In genomic region chr16:50708373-50709060, GRCh38 we compare ENCODE assay signal across 15 cellular contexts. TPM values are rescaled to one million over a fixed set of nuclear protein-coding genes. Genes with fewer than 3 reads are reported as not detected.
DNase-seq lines count a peak whose midpoint lies in the region; ATAC-seq lines count a peak whose summit lies in the region.
"Had no signal": no experiment of that assay in that cellular context is flagged by ENCODE, and none has a peak within 500 bp of the region (broad histone marks: within the 10 kb centered on the region; RNA-seq: fewer than 3 reads in every experiment).

No MANE protein-coding gene starts in this region.

- no peak overlapping the region for H4K8ac ChIP-seq in trophoblast cell (ENCODE audit: low read depth, low read length)

- H3K14ac ChIP-seq in trophoblast cell (ENCODE audit: low read length) = no peak overlapping the region

- no peaks in the 10 kb centered on the region for H3K27me3 ChIP-seq in trophoblast cell (ENCODE audit: insufficient read depth, low read length)
- H3K27me3 ChIP-seq: ascending aorta, foreskin keratinocyte had no signal

- no peaks in the 10 kb centered on the region for H3K79me1 ChIP-seq in trophoblast cell (ENCODE audit: low read length)

- H3K4me3 ChIP-seq in trophoblast cell (ENCODE audit: low read depth, low read length) = peak overlapping the region; percentile 23
- H3K4me3 ChIP-seq: ascending aorta had no signal

- no peak overlapping the region for H3K4me2 ChIP-seq in trophoblast cell (ENCODE audit: low read length)

- no peak overlapping the region for H2AK5ac ChIP-seq in trophoblast cell (ENCODE audit: low read length)

- H2BK120ac ChIP-seq in trophoblast cell (ENCODE audit: insufficient read depth, low read length, poor library complexity) = no peak overlapping the region

- H3K9ac ChIP-seq in trophoblast cell (ENCODE audit: low read length) = no peak overlapping the region

- H3K4ac ChIP-seq in trophoblast cell (ENCODE audit: low read depth, low read length) = no peak overlapping the region

- H2BK5ac ChIP-seq in trophoblast cell (ENCODE audit: low read depth, low read length, poor library complexity) = no peak overlapping the region

- WGBS in trophoblast cell (ENCODE audit: extremely low coverage, insufficient coverage, insufficient read length) = no CpG with 5 or more reads among the region's 10 CpGs

- H2BK12ac ChIP-seq in trophoblast cell (ENCODE audit: low read length) = no peak overlapping the region

- peak; percentile 21 for ATAC-seq in HG02759 (IDR thresholded peaks at IDR 0.05; ENCODE audit: unreplicated experiment)
- no peak for ATAC-seq in HG02870 (IDR thresholded peaks at IDR 0.05; ENCODE audit: unreplicated experiment)
- ATAC-seq: foreskin keratinocyte, PC-3 had no signal

- peaks cover 6% of the 10 kb centered on the region for H3K9me3 ChIP-seq in trophoblast cell (ENCODE audit: insufficient read depth, low read depth, low read length)

- H3K27ac ChIP-seq in trophoblast cell (ENCODE audit: low read depth, low read length) = no peak overlapping the region
- H3K27ac ChIP-seq: ascending aorta, foreskin keratinocyte had no signal

- no peak overlapping the region for H4K12ac ChIP-seq in trophoblast cell (ENCODE audit: low read depth, low read length)

- H4K91ac ChIP-seq in trophoblast cell (ENCODE audit: low read depth, low read length) = no peak overlapping the region

- DNase-seq in CD1c-positive myeloid dendritic cell (ENCODE audit: extremely low spot score) = peak; percentile 67
- DNase-seq in activated T-cell treated with anti-CD3 and anti-CD28 coated beads, Interleukin-2, amount 50 U/mL, for 48 hours = peak; percentile 57 to 62
- DNase-seq in trophoblast cell = no peak
- no peak for DNase-seq in DMS53 treated with DMSO at 0.1 percent for 48 hours (lab: John Stamatoyannopoulos, UW; ENCODE audit: unreplicated experiment)
- DNase-seq in occipital lobe (lab: John Stamatoyannopoulos, UW) = no peak
- DNase-seq: CD8-positive, alpha-beta memory T cell; foreskin keratinocyte; H7; NCI-H2227 treated with DMSO at 0.1 percent for 48 hours; PC-3; posterior cingulate gyrus had no signal

- H3K36me3 ChIP-seq in trophoblast cell (ENCODE audit: control insufficient read depth in 1 of 2, insufficient read depth in 2 of 2, low read length in 2 of 2) = no peaks in the 10 kb centered on the region
- H3K36me3 ChIP-seq: ascending aorta had no signal

- H2AFZ ChIP-seq in trophoblast cell (ENCODE audit: insufficient read depth, low read length, poor library complexity) = no peak overlapping the region

- no peak overlapping the region for H3K18ac ChIP-seq in trophoblast cell (ENCODE audit: low read length)

- H3K23ac ChIP-seq in trophoblast cell (ENCODE audit: low read length) = peak overlapping the region; percentile 61

- peaks cover 0 to 2% of the 10 kb centered on the region in 2 experiments for H3K4me1 ChIP-seq in trophoblast cell (ENCODE audit: control insufficient read depth in 1 of 2, insufficient read depth in 2 of 2, low read length in 2 of 2)

- H3K79me2 ChIP-seq in trophoblast cell (ENCODE audit: control insufficient read depth, insufficient read depth, low read length, poor library complexity) = no peaks in the 10 kb centered on the region

RNA-seq across cellular contexts. Expression of gene NOD2, which starts 15.1 kb away (rescaled TPM):
- 0.08 and 0.11 TPM in 2 replicates for polyA plus RNA-seq in trophoblast cell (2013)
- total RNA-seq in occipital lobe = 0.16 TPM
- total RNA-seq: H7 had no signal

RNA-seq across cellular contexts. Expression of gene SNX20, which starts 27.4 kb away (rescaled TPM):
- not detected in 2 replicates for polyA plus RNA-seq in trophoblast cell (2013)
- 0.16 TPM for total RNA-seq in occipital lobe
- total RNA-seq: foreskin keratinocyte, H7, MCF 10A, PC-3 had no signal
- polyA plus RNA-seq: foreskin keratinocyte had no signal

RNA-seq across cellular contexts. Expression of gene CYLD, which starts 33.4 kb away (rescaled TPM):
- polyA plus RNA-seq in trophoblast cell (2013) = 5.5 and 5.6 TPM in 2 replicates
- 51.2 TPM for total RNA-seq in occipital lobe

Comparison
In these comparisons a context has a peak if more than half of its experiments do, and no peak if none do; other contexts are left out.
1. DNase-seq: peak in CD1c-positive myeloid dendritic cell (single experiment) and activated T-cell treated with anti-CD3 and anti-CD28 coated beads, Interleukin-2, amount 50 U/mL, for 48 hours (2 of 2); none in trophoblast cell (0 of 2), DMS53 treated with DMSO at 0.1 percent for 48 hours (single experiment) and occipital lobe (single experiment).